ENCODE assay signal across 1 cellular context in the genomic region with DNA sequence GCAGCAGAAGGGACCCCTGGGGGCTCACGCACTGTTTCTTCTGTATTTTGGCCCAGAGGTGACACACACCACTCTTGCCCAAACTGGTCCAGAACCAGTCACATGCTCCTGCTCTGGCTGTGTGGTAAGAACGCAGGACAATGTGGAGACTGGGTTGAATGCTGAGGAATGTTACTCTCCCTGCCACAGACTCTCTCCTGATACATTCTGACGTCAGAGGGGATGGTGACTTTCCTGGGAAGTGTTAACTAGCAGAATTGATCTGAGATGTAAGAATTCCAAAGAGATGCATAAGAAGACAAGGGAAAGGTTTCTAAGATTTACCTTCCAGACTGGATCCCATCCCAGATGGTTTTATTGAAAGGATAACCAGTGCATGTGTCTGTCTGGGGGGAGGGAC.
TF ChIP-seq lines count a peak whose summit lies in the region.

No MANE protein-coding gene starts in this region.

TF ChIP-seq in A549, 52 proteins besides CTCF, POLR2A, EP300 and RAD21 (continued from another document):
- TF ChIP-seq, protein P1, sequence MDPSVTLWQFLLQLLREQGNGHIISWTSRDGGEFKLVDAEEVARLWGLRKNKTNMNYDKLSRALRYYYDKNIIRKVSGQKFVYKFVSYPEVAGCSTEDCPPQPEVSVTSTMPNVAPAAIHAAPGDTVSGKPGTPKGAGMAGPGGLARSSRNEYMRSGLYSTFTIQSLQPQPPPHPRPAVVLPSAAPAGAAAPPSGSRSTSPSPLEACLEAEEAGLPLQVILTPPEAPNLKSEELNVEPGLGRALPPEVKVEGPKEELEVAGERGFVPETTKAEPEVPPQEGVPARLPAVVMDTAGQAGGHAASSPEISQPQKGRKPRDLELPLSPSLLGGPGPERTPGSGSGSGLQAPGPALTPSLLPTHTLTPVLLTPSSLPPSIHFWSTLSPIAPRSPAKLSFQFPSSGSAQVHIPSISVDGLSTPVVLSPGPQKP (IDR thresholded peaks at IDR 0.05; ENCODE audit: low read depth, low read length), result no peak
- TF ChIP-seq JUNB (IDR thresholded peaks at IDR 0.05), result peak; percentile 44; the same call in 1 of the 2 replicates
- TF ChIP-seq, protein P2, sequence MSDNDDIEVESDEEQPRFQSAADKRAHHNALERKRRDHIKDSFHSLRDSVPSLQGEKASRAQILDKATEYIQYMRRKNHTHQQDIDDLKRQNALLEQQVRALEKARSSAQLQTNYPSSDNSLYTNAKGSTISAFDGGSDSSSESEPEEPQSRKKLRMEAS (IDR thresholded peaks at IDR 0.05), result 0 out of 2 replicates have a peak, but pooled peaks have one; percentile 9
- TF ChIP-seq ESRRA (IDR thresholded peaks at IDR 0.05; ENCODE audit: borderline replicate concordance, low read length), result no peak
- no peak for TF ChIP-seq SMC3 (IDR thresholded peaks at IDR 0.05)
- no peak for TF ChIP-seq HOXA7 (CRISPR knock-in tag; IDR thresholded peaks at IDR 0.05)
- TF ChIP-seq HEYL (CRISPR knock-in tag; IDR thresholded peaks at IDR 0.05), result no peak
